In genomic region chr13:114056205-114057013, GRCh38 we compare ENCODE assay signal across 15 cellular contexts.
DNase-seq lines count a peak whose midpoint lies in the region; ATAC-seq and TF ChIP-seq lines count a peak whose summit lies in the region.
"Had no signal": no experiment of that assay in that cellular context is flagged by ENCODE, and none has a peak within 500 bp of the region (broad histone marks: within the 10 kb centered on the region; RNA-seq: fewer than 3 reads in every experiment).

No MANE protein-coding gene starts in this region.

- in situ Hi-C loops in KBM-7 (cut with MboI; ENCODE audit: low pct_unique_long_range_greater_than_20kb, low sequenced_read_pairs): no loop called here

- TF ChIP-seq CTCF in CD14-positive monocyte (IDR thresholded peaks at IDR 0.05) (no peak), ascending aorta (IDR thresholded peaks at IDR 0.05) (no peak), MCF 10A (IDR thresholded peaks at IDR 0.05; ENCODE audit: unreplicated experiment) (no peak)

- intact Hi-C loops in CD14-positive monocyte (cut with micrococcal nuclease) (loop anchor here in 1 of 2 donors (5.0 kb wide), 1 partner anchor 56 kb away; no protein-coding TSS in a partner anchor), ascending aorta (cut with DNase I) (no loop called here), MCF 10A (cut with micrococcal nuclease) (no loop called here)
- intact Hi-C loops in naive thymus-derived CD4-positive, alpha-beta T cell (cut with micrococcal nuclease): no loop called here

- POLR2A ChIA-PET in naive thymus-derived CD4-positive, alpha-beta T cell (lab: Charles Lee): no interaction called here
- POLR2A ChIA-PET in MCF 10A (lab: Yijun Ruan, JAX): no interaction called here

- H3K4me1 Mint-ChIP-seq in CD14-positive monocyte (peaks cover 66% of the 10 kb centered on the region), MCF 10A (ENCODE audit: insufficient read depth, unreplicated experiment) (no peaks in the 10 kb centered on the region)
- peaks cover 7 to 79% (median 57%) of the 10 kb centered on the region in 7 donors for H3K4me1 Mint-ChIP-seq in naive thymus-derived CD4-positive, alpha-beta T cell

- H3K36me3 Mint-ChIP-seq in CD14-positive monocyte (peaks cover 42 to 48% of the 10 kb centered on the region in 2 donors), MCF 10A (ENCODE audit: insufficient read depth, unreplicated experiment) (no peaks in the 10 kb centered on the region)
- H3K36me3 Mint-ChIP-seq in naive thymus-derived CD4-positive, alpha-beta T cell: peaks cover 3 to 36% (median 15%) of the 10 kb centered on the region in 5 donors

- H3K4me3 ChIP-seq in ascending aorta: no peak overlapping the region
- H3K4me3 ChIP-seq in naive thymus-derived CD4-positive, alpha-beta T cell (ENCODE audit: low read length): no peak overlapping the region
- H3K4me3 ChIP-seq: breast epithelium had no signal

- peak overlapping the region; percentile 46 for H3K27ac ChIP-seq in ascending aorta
- no peak overlapping the region for H3K27ac ChIP-seq in naive thymus-derived CD4-positive, alpha-beta T cell (ENCODE audit: low read depth, low read length)

- no peak for DNase-seq in CD14-positive monocyte (ENCODE audit: low spot score)
- peak; percentile 54 for DNase-seq in KBM-7
- no peak for DNase-seq in ascending aorta (ENCODE audit: low spot score in 2 of 2)
- no peak for DNase-seq in naive thymus-derived CD4-positive, alpha-beta T cell
- DNase-seq in KG1 (lab: John Stamatoyannopoulos, UW): no peak
- DNase-seq in MCF 10A (ENCODE audit: unreplicated experiment): no peak
- DNase-seq: activated CD4-positive, alpha-beta T cell treated with anti-CD3 and anti-CD28 coated beads, Interleukin-2, amount 10 ng/mL, durations not matched to agents 24 days and 14 days; islet precursor cell; NCI-H1694; NCI-H526 treated with DMSO at 0.1 percent for 48 hours; T-helper 2 cell; trophoblast cell had no signal

- peaks cover 8 to 14% of the 10 kb centered on the region in 2 donors for H3K4me1 ChIP-seq in ascending aorta
- H3K4me1 ChIP-seq in naive thymus-derived CD4-positive, alpha-beta T cell (ENCODE audit: control insufficient read depth in 2 of 2, insufficient read depth in 2 of 2, low read length in 2 of 2): peaks cover 6 to 20% of the 10 kb centered on the region in 2 donors

- no peaks in the 10 kb centered on the region for H3K9me3 ChIP-seq in ascending aorta
- no peaks in the 10 kb centered on the region for H3K9me3 ChIP-seq in naive thymus-derived CD4-positive, alpha-beta T cell (ENCODE audit: control insufficient read depth in 2 of 3, low read length in 3 of 3)
- H3K9me3 ChIP-seq: breast epithelium had no signal

- H3K27ac Mint-ChIP-seq in CD14-positive monocyte: peak overlapping the region in 6 of 7 donors; percentile 35 to 85 (median 74)
- peak overlapping the region in 8 of 9 donors; percentile 14 to 81 (median 69) for H3K27ac Mint-ChIP-seq in naive thymus-derived CD4-positive, alpha-beta T cell
- no peak overlapping the region for H3K27ac Mint-ChIP-seq in MCF 10A (ENCODE audit: low read depth, unreplicated experiment)
- H3K27ac Mint-ChIP-seq: activated CD4-positive, alpha-beta T cell treated with anti-CD3 and anti-CD28 coated beads, Interleukin-2, amount 10 ng/mL, durations not matched to agents 24 days and 14 days had no signal

- peaks cover 0 to 5% (median 0%) of the 10 kb centered on the region in 3 donors for H3K27me3 Mint-ChIP-seq in CD14-positive monocyte (ENCODE audit: low read depth in 3 of 3)
- no peaks in the 10 kb centered on the region for H3K27me3 Mint-ChIP-seq in naive thymus-derived CD4-positive, alpha-beta T cell
- no peaks in the 10 kb centered on the region for H3K27me3 Mint-ChIP-seq in MCF 10A (ENCODE audit: insufficient read depth, unreplicated experiment)
- H3K27me3 Mint-ChIP-seq: activated CD4-positive, alpha-beta T cell treated with anti-CD3 and anti-CD28 coated beads, Interleukin-2, amount 10 ng/mL, durations not matched to agents 24 days and 14 days had no signal

- no peaks in the 10 kb centered on the region for H3K27me3 ChIP-seq in ascending aorta
- no peaks in the 10 kb centered on the region for H3K27me3 ChIP-seq in naive thymus-derived CD4-positive, alpha-beta T cell (ENCODE audit: control insufficient read depth in 2 of 2, insufficient read depth in 2 of 2, low read length in 2 of 2)
- H3K27me3 ChIP-seq: breast epithelium had no signal

- ATAC-seq in naive thymus-derived CD4-positive, alpha-beta T cell: no peak
- ATAC-seq in GM18907 (IDR thresholded peaks at IDR 0.05; ENCODE audit: unreplicated experiment): no peak
- no peak for ATAC-seq in HG03460 (IDR thresholded peaks at IDR 0.05; ENCODE audit: unreplicated experiment)

- H3K4me3 Mint-ChIP-seq in CD14-positive monocyte (peak overlapping the region; percentile 56 to 71), MCF 10A (ENCODE audit: unreplicated experiment) (no peak overlapping the region)
- H3K4me3 Mint-ChIP-seq in naive thymus-derived CD4-positive, alpha-beta T cell: peak overlapping the region in 3 of 10 donors; percentile 29 to 64 (median 33)
- H3K4me3 Mint-ChIP-seq: activated CD4-positive, alpha-beta T cell treated with anti-CD3 and anti-CD28 coated beads, Interleukin-2, amount 10 ng/mL, durations not matched to agents 24 days and 14 days had no signal

- no TSS peak for BruUV-seq in MCF 10A (replicated peaks; lab: Mats Ljungman, UMichigan)

- H3K36me3 ChIP-seq in ascending aorta: peaks cover 5 to 10% of the 10 kb centered on the region in 2 donors
- H3K36me3 ChIP-seq in naive thymus-derived CD4-positive, alpha-beta T cell (ENCODE audit: control insufficient read depth in 2 of 3, insufficient read depth in 3 of 3, low read length in 3 of 3): peaks cover 25 to 86% (median 29%) of the 10 kb centered on the region in 3 experiments
- H3K36me3 ChIP-seq: breast epithelium had no signal

- peaks cover 0 to 3% (median 0%) of the 10 kb centered on the region in 7 donors for H3K9me3 Mint-ChIP-seq in CD14-positive monocyte
- peaks cover 0 to 7% (median 0%) of the 10 kb centered on the region in 11 donors for H3K9me3 Mint-ChIP-seq in naive thymus-derived CD4-positive, alpha-beta T cell
- H3K9me3 Mint-ChIP-seq in MCF 10A (ENCODE audit: unreplicated experiment): no peaks in the 10 kb centered on the region
- H3K9me3 Mint-ChIP-seq: activated CD4-positive, alpha-beta T cell treated with anti-CD3 and anti-CD28 coated beads, Interleukin-2, amount 10 ng/mL, durations not matched to agents 24 days and 14 days had no signal

- CTCF ChIA-PET in naive thymus-derived CD4-positive, alpha-beta T cell (lab: Charles Lee): interaction anchor here (1.2 kb wide), 1 partner anchor 9 kb away, joined by 4 read pairs; no protein-coding TSS in a partner anchor
- CTCF ChIA-PET in MCF 10A (lab: Yijun Ruan, JAX): no interaction called here
